Comparison of ENCODE assay signal across 8 cellular contexts in the genomic region with DNA sequence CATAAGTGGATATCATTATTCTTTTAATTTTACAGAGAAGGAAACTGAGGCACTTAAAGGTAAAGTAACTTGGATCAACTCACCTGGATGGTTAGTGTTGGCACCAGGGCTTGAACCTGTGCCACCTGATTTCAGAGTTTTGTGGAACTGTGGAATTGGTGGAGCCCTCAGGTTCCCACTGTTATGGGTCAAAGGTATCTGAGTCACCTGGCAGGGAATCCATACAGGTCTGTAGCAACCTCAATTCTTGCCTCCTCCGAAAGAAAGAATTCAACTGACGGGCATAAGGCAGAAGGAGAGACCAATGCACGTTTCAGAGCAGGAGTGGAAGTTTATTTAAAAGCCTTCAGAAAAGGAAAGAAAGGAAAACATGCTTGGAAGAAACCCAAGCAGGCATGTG. TPM values are rescaled to one million over a fixed set of nuclear protein-coding genes. Genes with fewer than 3 reads are reported as not detected.
"Had no signal": no experiment of that assay in that cellular context is flagged by ENCODE, and none has a peak within 500 bp of the region (broad histone marks: within the 10 kb centered on the region; RNA-seq: fewer than 3 reads in every experiment).

No MANE protein-coding gene starts in this region.

- ATAC-seq: GM23338, HepG2 had no signal

- H3K27ac ChIP-seq: HL-60 had no signal

- H3K4me3 Mint-ChIP-seq: GM23338, H9 had no signal

- H3K4me3 ChIP-seq: GM23338 had no signal

- DNase-seq: H9, HCEC 1CT had no signal

- H3K4me1 Mint-ChIP-seq: GM23338, IgD-negative memory B cell had no signal

- H3K27ac Mint-ChIP-seq: GM23338, H9, IgD-negative memory B cell had no signal

RNA-seq across cellular contexts. Expression of gene ADAMTS14, which starts 25.2 kb away (rescaled TPM):
- total RNA-seq: HT1080 had no signal

RNA-seq across cellular contexts. Expression of gene PRF1, which starts 44.5 kb away (rescaled TPM):
- total RNA-seq: GM23338, H1, H9, HT1080 had no signal
